20 cellular contexts compared by ENCODE assay signal in the genomic region with DNA sequence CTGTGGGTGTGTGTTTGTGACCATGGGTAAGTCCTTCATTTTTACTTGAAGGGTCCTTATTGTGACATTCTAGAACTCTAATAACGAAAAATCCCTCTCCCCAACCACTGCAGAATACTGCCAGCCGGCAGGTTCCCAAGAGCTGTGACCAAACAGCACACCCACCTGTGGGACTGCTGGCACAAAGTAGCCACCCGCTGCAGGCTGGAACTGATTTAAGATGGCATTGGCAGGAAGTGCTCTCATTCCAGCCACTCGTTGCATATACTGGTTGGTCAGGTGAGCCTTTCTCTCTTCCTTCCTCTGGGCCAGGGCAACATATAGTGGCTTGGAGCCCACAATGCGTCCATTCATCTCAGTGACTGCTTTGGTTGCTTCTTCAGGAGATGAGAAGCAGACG.
"Had no signal": no experiment of that assay in that cellular context is flagged by ENCODE, and none has a peak within 500 bp of the region (broad histone marks: within the 10 kb centered on the region; RNA-seq: fewer than 3 reads in every experiment).

No MANE protein-coding gene starts in this region.

- H3K27me3 Mint-ChIP-seq: activated naive CD4-positive, alpha-beta T cell treated with anti-CD3 and anti-CD28 coated beads, Interleukin-2, amount 10 ng/mL, durations not matched to agents 7 days and 5 days; activated naive CD8-positive, alpha-beta T cell treated with anti-CD3 and anti-CD28 coated beads for 36 hours had no signal

- DNase-seq: activated CD4-positive, alpha-beta T cell treated with anti-CD3 and anti-CD28 coated beads for 4 hours; activated CD4-positive, alpha-beta T cell treated with anti-CD3 and anti-CD28 coated beads, Interleukin-2, amount 50 U/mL, for 4 hours; activated gamma-delta T cell treated with Interleukin-2 at 50 U/mL for 16 hours; activated naive CD4-positive, alpha-beta T cell treated with anti-CD3 and anti-CD28 coated beads, Interleukin-2, amount 10 ng/mL, durations not matched to agents 7 days and 5 days; activated naive CD8-positive, alpha-beta T cell treated with anti-CD3 and anti-CD28 coated beads for 36 hours; activated T-cell treated with anti-CD3 and anti-CD28 coated beads, Interleukin-2, amount 50 U/mL, for 72 hours; MV-4-11; NCI-H1092 treated with DMSO at 0.1 percent for 48 hours; NCI-H1417 treated with DMSO at 0.1 percent for 48 hours; NCI-H2029; NCI-H345; NCI-H510A; NCI-H69; PC-3; SHP77 had no signal

- H3K9me3 Mint-ChIP-seq: activated naive CD4-positive, alpha-beta T cell treated with anti-CD3 and anti-CD28 coated beads, Interleukin-2, amount 10 ng/mL, durations not matched to agents 7 days and 5 days; activated naive CD8-positive, alpha-beta T cell treated with anti-CD3 and anti-CD28 coated beads for 36 hours; activated T-cell treated with anti-CD3 and anti-CD28 coated beads, Interleukin-2, amount 50 U/mL, for 72 hours; activated T-helper 2 cell treated with anti-CD3 and anti-CD28 coated beads, Interferon-gamma antibody, Interleukin-2, Interleukin-4, amounts not matched to agents 10 μg/mL and 5 μg/mL and 100 μg/mL, durations not matched to agents 14 hours and 24 hours and 36 hours; T-helper 1 cell treated with Interleukin-12 subunit alpha and Interleukin-12 subunit beta and Interleukin-4 antibody, amounts not matched to agents 30 μg/mL and 1 μg/mL, for 36 hours had no signal

- H3K4me3 ChIP-seq: SJSA1 had no signal

- H3K27me3 ChIP-seq: SJSA1 had no signal

- H3K27ac ChIP-seq: KMS-11, SJSA1 had no signal

- H3K4me1 ChIP-seq: SJSA1 had no signal

- H3K4me3 Mint-ChIP-seq: activated naive CD4-positive, alpha-beta T cell treated with anti-CD3 and anti-CD28 coated beads, Interleukin-2, amount 10 ng/mL, durations not matched to agents 7 days and 5 days; activated naive CD8-positive, alpha-beta T cell treated with anti-CD3 and anti-CD28 coated beads for 36 hours; activated T-cell treated with anti-CD3 and anti-CD28 coated beads, Interleukin-2, amount 50 U/mL, for 72 hours; T-helper 1 cell treated with Interleukin-12 subunit alpha and Interleukin-12 subunit beta and Interleukin-4 antibody, amounts not matched to agents 30 μg/mL and 1 μg/mL, for 36 hours had no signal

- H3K9me3 ChIP-seq: SJSA1 had no signal

- ATAC-seq: activated CD4-positive, CD25-positive, alpha-beta regulatory T cell treated with anti-CD3 and anti-CD28 coated beads, Interleukin-2, amount 50 U/mL, for 24 hours; activated T-cell treated with anti-CD3 and anti-CD28 coated beads, Interleukin-2, amount 50 U/mL, for 72 hours; PC-3 had no signal

- H3K27ac Mint-ChIP-seq: activated naive CD4-positive, alpha-beta T cell treated with anti-CD3 and anti-CD28 coated beads, Interleukin-2, amount 10 ng/mL, durations not matched to agents 7 days and 5 days; activated naive CD8-positive, alpha-beta T cell treated with anti-CD3 and anti-CD28 coated beads for 36 hours; activated T-cell treated with anti-CD3 and anti-CD28 coated beads, Interleukin-2, amount 50 U/mL, for 72 hours; activated T-helper 2 cell treated with anti-CD3 and anti-CD28 coated beads, Interferon-gamma antibody, Interleukin-2, Interleukin-4, amounts not matched to agents 10 μg/mL and 5 μg/mL and 100 μg/mL, durations not matched to agents 14 hours and 24 hours and 36 hours; T-helper 1 cell treated with Interleukin-12 subunit alpha and Interleukin-12 subunit beta and Interleukin-4 antibody, amounts not matched to agents 30 μg/mL and 1 μg/mL, for 36 hours had no signal
